Comparison of ENCODE assay signal across 8 cellular contexts in genomic region chr18:3412528-3412927, GRCh38. TPM values are rescaled to one million over a fixed set of nuclear protein-coding genes. Genes with fewer than 3 reads are reported as not detected.
DNase-seq lines count a peak whose midpoint lies in the region; ATAC-seq and TF ChIP-seq lines count a peak whose summit lies in the region.
"Not testable (repeated sequence)": the region's sequence is repeated elsewhere in the genome, so short reads cannot be mapped to it uniquely, and the experiment has no call there.

No MANE protein-coding gene starts in this region.

- TF ChIP-seq RAD21 in HCT116 (IDR thresholded peaks at IDR 0.05; ENCODE audit: low read depth), result not testable (repeated sequence)

- peaks cover 18% of the 10 kb centered on the region for H3K4me1 Mint-ChIP-seq in activated naive CD8-positive, alpha-beta T cell treated with anti-CD3 and anti-CD28 coated beads for 36 hours
- H3K4me1 Mint-ChIP-seq in naive thymus-derived CD4-positive, alpha-beta T cell, result peaks cover 0 to 16% (median 7%) of the 10 kb centered on the region in 7 donors

- TF ChIP-seq POLR2A in HCT116 (IDR thresholded peaks at IDR 0.05; ENCODE audit: borderline replicate concordance, extremely low read depth, insufficient read depth, insufficient read length), result not testable (repeated sequence)

- H3K4me3 Mint-ChIP-seq in activated naive CD8-positive, alpha-beta T cell treated with anti-CD3 and anti-CD28 coated beads for 36 hours, result not testable (repeated sequence)
- H3K4me3 Mint-ChIP-seq in naive thymus-derived CD4-positive, alpha-beta T cell, result peak overlapping the region in 9 of 10 donors; percentile 19 to 78 (median 58)

- DNase-seq in HCT116 (ENCODE audit: low read depth, low spot score), result peak; percentile 15
- peak; percentile 58 to 65 for DNase-seq in activated CD4-positive, alpha-beta T cell treated with anti-CD3 and anti-CD28 coated beads, Interleukin-2, amount 50 U/mL, for 48 hours
- peak; percentile 10 for DNase-seq in activated naive CD8-positive, alpha-beta T cell treated with anti-CD3 and anti-CD28 coated beads for 36 hours
- not testable (repeated sequence) for DNase-seq in naive thymus-derived CD4-positive, alpha-beta T cell
- DNase-seq in stimulated activated CD4-positive, alpha-beta T cell treated with anti-CD3 and anti-CD28 coated beads, TNF-alpha, amount 100 ng/mL, for 24 hours (ENCODE audit: low read depth in 3 of 3), result peak in 2 of 3 experiments; percentile 16 to 45

- H3K4me3 ChIP-seq in ACC112 (ENCODE audit: low read depth, low read length) (peak overlapping the region; percentile 78), OCI-LY3 (ENCODE audit: low read length) (peak overlapping the region; percentile 67)
- not testable (repeated sequence) for H3K4me3 ChIP-seq in HCT116 (replicated peaks in 1 of 2; ENCODE audit: low read depth in 1 of 2, low read length in 2 of 2); naive thymus-derived CD4-positive, alpha-beta T cell (ENCODE audit: low read length)

- not testable (repeated sequence) for BruUV-seq in HCT116 (replicated peaks; lab: Mats Ljungman, UMichigan)

- H3K27ac Mint-ChIP-seq in activated naive CD8-positive, alpha-beta T cell treated with anti-CD3 and anti-CD28 coated beads for 36 hours, result not testable (repeated sequence)
- H3K27ac Mint-ChIP-seq in naive thymus-derived CD4-positive, alpha-beta T cell, result peak overlapping the region in 1 of 9 donors; percentile 77

- H2AFZ ChIP-seq in ACC112 (ENCODE audit: low read length, unreplicated experiment) (peak overlapping the region; percentile 96), HCT116 (ENCODE audit: low read depth, low read length, poor library complexity, severe bottlenecking) (peak overlapping the region; percentile 78)
- H2AFZ ChIP-seq in OCI-LY3 (ENCODE audit: low read depth, low read length), result not testable (repeated sequence)

- CTCF ChIA-PET in HCT116 (lab: Charles Lee); naive thymus-derived CD4-positive, alpha-beta T cell (lab: Charles Lee): not testable (repeated sequence)

- intact Hi-C loops in HCT116 (cut with micrococcal nuclease), result not testable (repeated sequence)
- intact Hi-C loops in naive thymus-derived CD4-positive, alpha-beta T cell (cut with micrococcal nuclease), result loop anchor here in 1 of 2 donors (1.0 kb wide), 1 partner anchor 36 kb away; no protein-coding TSS in a partner anchor

- POLR2A ChIA-PET in HCT116 (lab: Charles Lee), result not testable (repeated sequence)
- POLR2A ChIA-PET in naive thymus-derived CD4-positive, alpha-beta T cell (lab: Charles Lee), result interaction anchor here (1.9 kb wide), 1 partner anchor 36 kb away, joined by 12 read pairs; no protein-coding TSS in a partner anchor

- H3K79me2 ChIP-seq in ACC112 (ENCODE audit: control insufficient read depth, insufficient read depth, low read length, unreplicated experiment); HCT116 (ENCODE audit: insufficient read depth, low read length); OCI-LY3 (ENCODE audit: low read length): not testable (repeated sequence)

- not testable (repeated sequence) for H3K36me3 ChIP-seq in ACC112 (ENCODE audit: insufficient read depth, low read length); HCT116 (ENCODE audit: control insufficient read depth in 1 of 2, insufficient read depth in 2 of 2, low read length in 2 of 2); OCI-LY3 (replicated peaks; ENCODE audit: low read depth, low read length); naive thymus-derived CD4-positive, alpha-beta T cell (ENCODE audit: control insufficient read depth in 2 of 3, insufficient read depth in 3 of 3, low read length in 3 of 3)

- H4K20me1 ChIP-seq in HCT116 (ENCODE audit: insufficient read depth); OCI-LY3 (ENCODE audit: insufficient read depth, low read length): not testable (repeated sequence)

- not testable (repeated sequence) for H3K9me2 ChIP-seq in HCT116 (ENCODE audit: insufficient read depth)

- not testable (repeated sequence) for H3K9ac ChIP-seq in HCT116 (ENCODE audit: low read length)
- peak overlapping the region; percentile 73; the same call in 1 of the 2 replicates for H3K9ac ChIP-seq in OCI-LY3 (ENCODE audit: low read length)

- not testable (repeated sequence) for H3K4me1 ChIP-seq in ACC112 (ENCODE audit: control insufficient read depth, insufficient read depth, low read length, unreplicated experiment); naive thymus-derived CD4-positive, alpha-beta T cell (ENCODE audit: control insufficient read depth in 2 of 2, insufficient read depth in 2 of 2, low read length in 2 of 2)
- peaks cover 21 to 25% of the 10 kb centered on the region in 2 experiments for H3K4me1 ChIP-seq in HCT116 (ENCODE audit: control insufficient read depth in 1 of 2, insufficient read depth in 2 of 2, low read length in 2 of 2)
- H3K4me1 ChIP-seq in OCI-LY3 (ENCODE audit: low read length), result peaks cover 29% of the 10 kb centered on the region

- not testable (repeated sequence) for H3K27ac ChIP-seq in ACC112 (ENCODE audit: low read depth, low read length); HCT116 (ENCODE audit: low read depth, low read length); naive thymus-derived CD4-positive, alpha-beta T cell (ENCODE audit: low read depth, low read length)
- peak overlapping the region; percentile 81 for H3K27ac ChIP-seq in OCI-LY3 (ENCODE audit: low read length)

- H3K36me3 Mint-ChIP-seq in activated naive CD8-positive, alpha-beta T cell treated with anti-CD3 and anti-CD28 coated beads for 36 hours; naive thymus-derived CD4-positive, alpha-beta T cell: not testable (repeated sequence)

- not testable (repeated sequence) for H3K9me3 Mint-ChIP-seq in activated naive CD8-positive, alpha-beta T cell treated with anti-CD3 and anti-CD28 coated beads for 36 hours; naive thymus-derived CD4-positive, alpha-beta T cell

- not testable (repeated sequence) for TF ChIP-seq CTCF in HCT116 (IDR thresholded peaks at IDR 0.05 in 2 of 3, conservative IDR thresholded peaks at IDR 0.05 in 1 of 3; ENCODE audit: borderline replicate concordance in 1 of 3, insufficient read depth in 1 of 3, low read depth in 2 of 3, low read length in 2 of 3); OCI-LY3 (IDR thresholded peaks at IDR 0.05; ENCODE audit: low read depth, low read length)

- H3K4me2 ChIP-seq in HCT116 (ENCODE audit: low read length) (peak overlapping the region; percentile 13), OCI-LY3 (ENCODE audit: low read length) (peak overlapping the region; percentile 75)

- H3K27me3 ChIP-seq in ACC112 (ENCODE audit: insufficient read depth, low read length); HCT116 (ENCODE audit: insufficient read depth, low read length); OCI-LY3 (ENCODE audit: low read depth, low read length); naive thymus-derived CD4-positive, alpha-beta T cell (ENCODE audit: control insufficient read depth in 2 of 2, insufficient read depth in 2 of 2, low read length in 2 of 2): not testable (repeated sequence)

- not testable (repeated sequence) for H3K9me3 ChIP-seq in HCT116 (ENCODE audit: control insufficient read depth in 1 of 2, insufficient read depth in 1 of 2, low read depth in 1 of 2, low read length in 2 of 2); OCI-LY3 (ENCODE audit: insufficient read depth, low read length); naive thymus-derived CD4-positive, alpha-beta T cell (ENCODE audit: control insufficient read depth in 2 of 3, low read length in 3 of 3)

- not testable (repeated sequence) for H3K27me3 Mint-ChIP-seq in activated naive CD8-positive, alpha-beta T cell treated with anti-CD3 and anti-CD28 coated beads for 36 hours; naive thymus-derived CD4-positive, alpha-beta T cell

- RAD21 ChIA-PET in HCT116 (lab: Charles Lee; ENCODE audit: low non-redundant PET in 1 of 2, low total read pairs in 2 of 2, uncharacterized antibody in 2 of 2, unreplicated experiment in 2 of 2), result not testable (repeated sequence)

- ATAC-seq in HCT116 (0 out of 2 replicates have a peak, but pooled peaks have one; percentile 33), esophagus mucosa (peak; percentile 80)
- not testable (repeated sequence) for ATAC-seq in naive thymus-derived CD4-positive, alpha-beta T cell

TF ChIP-seq in HCT116, 20 proteins besides CTCF, POLR2A, EP300 and RAD21:
- TF ChIP-seq JUND (IDR thresholded peaks at IDR 0.05), result peak; percentile 49; the same call in 1 of the 2 replicates
- peak; percentile 52 for TF ChIP-seq FOSL1 (IDR thresholded peaks at IDR 0.05; ENCODE audit: low read depth)
- peak; percentile 40; the same call in 1 of the 2 replicates for TF ChIP-seq SP1 (IDR thresholded peaks at IDR 0.05; ENCODE audit: low read depth)

RNA-seq across cellular contexts. Expression of gene TGIF1, which starts 37.4 kb away (rescaled TPM):
- 242 TPM for total RNA-seq in HCT116 (2021; ENCODE audit: unreplicated experiment)
- 199 and 245 TPM in 2 replicates for polyA plus RNA-seq in HCT116 (2012)
- total RNA-seq in activated naive CD8-positive, alpha-beta T cell treated with anti-CD3 and anti-CD28 coated beads for 36 hours, result 10 to 100 TPM; 18.8 to 21.2 TPM
- 22.4 TPM for total RNA-seq in esophagus mucosa
- total RNA-seq in naive thymus-derived CD4-positive, alpha-beta T cell, result 10 to 100 TPM; 15.4 to 88.7 (median 63.6) TPM
- polyA plus RNA-seq in naive thymus-derived CD4-positive, alpha-beta T cell, result 10 to 100 TPM; 23.6 to 38.8 TPM
